Comparison of ENCODE assay signal across 1 cellular context in genomic region chr5:60671899-60672692, GRCh38.
A peak's percentile ranks its signal among the peaks of the same experiment; 100 is the strongest.
TF ChIP-seq lines count a peak whose summit lies in the region.

No MANE protein-coding gene starts in this region.

TF ChIP-seq in liver, 16 proteins besides CTCF, POLR2A, EP300 and RAD21 (continued from another document):
- TF ChIP-seq REST (IDR thresholded peaks at IDR 0.05), result no peak
- TF ChIP-seq SP1 (IDR thresholded peaks at IDR 0.05), result peak; percentile 66
- TF ChIP-seq RXRA (IDR thresholded peaks at IDR 0.05), result peak; percentile 88 to 92
- TF ChIP-seq GABPA (IDR thresholded peaks at IDR 0.05 in 1 of 2, conservative IDR thresholded peaks at IDR 0.05 in 1 of 2), result no peak
- TF ChIP-seq JUND (IDR thresholded peaks at IDR 0.05), result peak in 1 of 2 donors; percentile 42
- peak; percentile 63 to 72 for TF ChIP-seq HNF4A (conservative IDR thresholded peaks at IDR 0.05)
- peak; percentile 34 for TF ChIP-seq ZBTB33 (IDR thresholded peaks at IDR 0.05)
- no peak for TF ChIP-seq EGR1 (IDR thresholded peaks at IDR 0.05; ENCODE audit: low read depth in 2 of 2)
- TF ChIP-seq HNF4G (IDR thresholded peaks at IDR 0.05), result peak; percentile 19
